Comparison of ENCODE assay signal across 26 cellular contexts in the genomic region with DNA sequence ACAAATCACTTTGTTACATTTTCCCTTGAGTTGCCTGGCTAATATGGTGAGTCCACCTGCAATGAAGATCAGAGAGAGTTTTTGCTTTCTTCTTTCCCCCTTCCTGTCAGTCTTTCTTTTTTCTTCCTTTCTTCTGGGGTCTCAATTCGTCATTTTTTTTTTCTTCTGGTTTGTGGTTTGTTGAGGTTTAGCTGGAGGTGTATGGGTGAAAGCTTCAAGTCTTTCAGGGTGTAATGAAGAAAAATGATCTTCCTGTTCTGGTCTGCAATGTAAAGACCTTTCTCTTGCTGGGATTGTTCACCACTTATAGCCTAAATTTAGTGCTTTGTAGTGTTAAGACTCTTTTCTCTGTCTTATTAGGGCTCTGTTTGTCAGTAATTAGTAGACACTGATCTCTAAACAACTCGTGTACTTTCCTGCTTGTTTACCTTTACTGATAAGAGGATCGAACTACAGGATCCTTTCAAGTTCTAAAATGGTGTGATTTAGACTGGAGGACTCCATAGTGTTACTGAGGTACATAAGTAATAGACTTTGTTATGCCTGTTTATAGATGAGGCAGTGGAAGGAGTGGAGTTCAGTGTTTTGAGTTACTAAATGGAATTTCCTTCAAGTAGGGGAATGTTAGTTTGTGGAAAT.
"Had no signal": no experiment of that assay in that cellular context is flagged by ENCODE, and none has a peak within 500 bp of the region (broad histone marks: within the 10 kb centered on the region; RNA-seq: fewer than 3 reads in every experiment).

No MANE protein-coding gene starts in this region.

- H3K27me3 Mint-ChIP-seq: activated naive CD8-positive, alpha-beta T cell; activated T-cell treated with anti-CD3 and anti-CD28 coated beads, Interleukin-2, amount 50 U/mL, for 24 hours; IgD-negative memory B cell had no signal

- H3K4me1 ChIP-seq: adrenal gland, body of pancreas, SJCRH30 had no signal

- H3K4me3 ChIP-seq: adrenal gland, body of pancreas, MG63, SJCRH30 had no signal

- H3K9me3 ChIP-seq: adrenal gland, body of pancreas, MG63, SJCRH30 had no signal

- H3K36me3 Mint-ChIP-seq: activated CD8-positive, alpha-beta memory T cell treated with anti-CD3 and anti-CD28 coated beads, Interleukin-2, amount 10 ng/mL, durations not matched to agents 7 days and 5 days; activated naive CD8-positive, alpha-beta T cell; IgD-negative memory B cell had no signal

- H3K36me3 ChIP-seq: adrenal gland, MG63, SJCRH30 had no signal

- ATAC-seq: activated CD8-positive, alpha-beta memory T cell treated with anti-CD3 and anti-CD28 coated beads, Interleukin-2, amount 10 ng/mL, durations not matched to agents 7 days and 5 days; body of pancreas; Panc1; Right ventricle myocardium inferior had no signal

- H3K4me3 Mint-ChIP-seq: activated CD8-positive, alpha-beta memory T cell treated with anti-CD3 and anti-CD28 coated beads, Interleukin-2, amount 10 ng/mL, durations not matched to agents 7 days and 5 days; activated naive CD4-positive, alpha-beta T cell treated with anti-CD3 and anti-CD28 coated beads for 36 hours; activated naive CD8-positive, alpha-beta T cell; activated T-cell treated with anti-CD3 and anti-CD28 coated beads, Interleukin-2, amount 50 U/mL, for 24 hours; IgD-negative memory B cell; T-helper 1 cell treated with Interleukin-12 subunit alpha and Interleukin-12 subunit beta and Interleukin-4 antibody, amounts not matched to agents 30 μg/mL and 1 μg/mL, for 36 hours had no signal

- H3K27ac Mint-ChIP-seq: activated CD8-positive, alpha-beta memory T cell treated with anti-CD3 and anti-CD28 coated beads, Interleukin-2, amount 10 ng/mL, durations not matched to agents 7 days and 5 days; activated naive CD4-positive, alpha-beta T cell treated with anti-CD3 and anti-CD28 coated beads for 36 hours; activated naive CD8-positive, alpha-beta T cell; activated T-cell treated with anti-CD3 and anti-CD28 coated beads, Interleukin-2, amount 50 U/mL, for 24 hours; T-helper 1 cell treated with Interleukin-12 subunit alpha and Interleukin-12 subunit beta and Interleukin-4 antibody, amounts not matched to agents 30 μg/mL and 1 μg/mL, for 36 hours had no signal

- H3K27ac ChIP-seq: adrenal gland, body of pancreas, SJCRH30 had no signal

- DNase-seq: activated CD4-positive, alpha-beta T cell treated with anti-CD3 and anti-CD28 coated beads for 48 hours; activated CD4-positive, alpha-beta T cell treated with anti-CD3 and anti-CD28 coated beads, Interleukin-2, amount 50 U/mL, for 4 hours; activated CD4-positive, CD25-positive, alpha-beta regulatory T cell treated with anti-CD3 and anti-CD28 coated beads, Interleukin-2, amount 50 U/mL, for 72 hours; activated CD8-positive, alpha-beta memory T cell treated with anti-CD3 and anti-CD28 coated beads, Interleukin-2, amount 10 ng/mL, durations not matched to agents 7 days and 5 days; activated effector memory CD4-positive, alpha-beta T cell treated with anti-CD3 and anti-CD28 coated beads, Interleukin-2, amount 50 U/mL, for 16 hours; activated naive CD4-positive, alpha-beta T cell treated with anti-CD3 and anti-CD28 coated beads for 36 hours; activated T-cell treated with anti-CD3 and anti-CD28 coated beads, Interleukin-2, amount 50 U/mL, for 24 hours; adrenal gland; aorta; body of pancreas; central memory CD4-positive, alpha-beta T cell; MG63; MV-4-11; NCI-H1105; NCI-H1436; NCI-H187; NCI-H2081; NCI-H446; NCI-H524; RPMI8226; SJCRH30 had no signal

- H3K9me3 Mint-ChIP-seq: activated naive CD4-positive, alpha-beta T cell treated with anti-CD3 and anti-CD28 coated beads for 36 hours; activated T-cell treated with anti-CD3 and anti-CD28 coated beads, Interleukin-2, amount 50 U/mL, for 24 hours; IgD-negative memory B cell; T-helper 1 cell treated with Interleukin-12 subunit alpha and Interleukin-12 subunit beta and Interleukin-4 antibody, amounts not matched to agents 30 μg/mL and 1 μg/mL, for 36 hours had no signal

- H3K27me3 ChIP-seq: adrenal gland, body of pancreas, MG63, SJCRH30 had no signal
